11 cellular contexts compared by ENCODE assay signal in genomic region chr2:15937105-15937881, GRCh38. TPM values are rescaled to one million over a fixed set of nuclear protein-coding genes. Genes with fewer than 3 reads are reported as not detected.
"Had no signal": no experiment of that assay in that cellular context is flagged by ENCODE, and none has a peak within 500 bp of the region (broad histone marks: within the 10 kb centered on the region; RNA-seq: fewer than 3 reads in every experiment).

No MANE protein-coding gene starts in this region.

- H3K27ac ChIP-seq: HL-60 had no signal

- H3K27ac Mint-ChIP-seq: HFFc6, IgD-negative memory B cell had no signal

- H3K9me3 Mint-ChIP-seq: HFFc6 had no signal

- H3K4me3 Mint-ChIP-seq: HFFc6, IgD-negative memory B cell had no signal

- FAIRE-seq: H54, HepG2 had no signal

- ATAC-seq: HepG2 had no signal

- DNase-seq: GOT3, H9, HCEC 1CT, HFFc6, Kasumi-1, KG1 had no signal

RNA-seq across cellular contexts. Expression of gene MYCN, which starts 3.1 kb away (rescaled TPM):
- total RNA-seq: HepG2, HFFc6, HT1080 had no signal
- polyA plus RNA-seq: HepG2, IgD-negative memory B cell had no signal
